8 cellular contexts compared by ENCODE assay signal in the genomic region with DNA sequence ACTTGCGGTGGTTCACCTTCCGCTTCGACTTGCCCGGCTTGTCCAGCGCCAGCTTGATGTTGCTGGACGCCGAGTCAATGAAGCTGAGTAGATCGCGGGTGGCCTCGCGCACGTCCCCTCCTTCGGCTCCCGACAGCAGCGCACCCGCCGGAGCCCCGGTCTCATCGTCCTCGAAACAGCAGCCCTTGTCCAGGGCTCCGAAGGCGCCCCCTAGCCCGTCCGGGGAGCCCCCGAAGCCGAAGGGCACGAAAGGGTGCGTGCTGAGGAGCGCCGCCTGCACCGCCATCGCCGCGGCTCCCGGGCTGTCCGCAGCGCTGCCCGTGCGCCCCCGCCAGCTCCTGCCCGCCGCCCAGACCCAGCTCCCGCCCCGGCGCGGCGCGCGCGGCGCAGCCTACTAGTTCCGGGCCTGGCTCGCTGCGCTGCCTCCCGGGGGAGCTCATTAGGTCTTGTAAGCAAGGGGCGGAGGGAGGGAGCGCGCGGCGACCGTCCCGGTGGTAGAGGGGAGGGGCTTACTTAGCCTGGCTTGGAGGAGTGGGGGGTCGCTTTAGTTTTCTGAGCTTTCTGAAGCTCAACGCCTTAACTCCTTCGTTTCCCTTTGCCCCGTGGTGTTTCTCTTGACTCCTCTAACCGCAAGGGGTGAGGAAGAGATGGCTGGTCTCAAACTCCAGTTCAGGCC. TPM values are rescaled to one million over a fixed set of nuclear protein-coding genes. Genes with fewer than 3 reads are reported as not detected.
A peak's percentile ranks its signal among the peaks of the same experiment; 100 is the strongest.
DNase-seq lines count a peak whose midpoint lies in the region; ATAC-seq, FAIRE-seq and TF ChIP-seq lines count a peak whose summit lies in the region.

A gene with protein sequence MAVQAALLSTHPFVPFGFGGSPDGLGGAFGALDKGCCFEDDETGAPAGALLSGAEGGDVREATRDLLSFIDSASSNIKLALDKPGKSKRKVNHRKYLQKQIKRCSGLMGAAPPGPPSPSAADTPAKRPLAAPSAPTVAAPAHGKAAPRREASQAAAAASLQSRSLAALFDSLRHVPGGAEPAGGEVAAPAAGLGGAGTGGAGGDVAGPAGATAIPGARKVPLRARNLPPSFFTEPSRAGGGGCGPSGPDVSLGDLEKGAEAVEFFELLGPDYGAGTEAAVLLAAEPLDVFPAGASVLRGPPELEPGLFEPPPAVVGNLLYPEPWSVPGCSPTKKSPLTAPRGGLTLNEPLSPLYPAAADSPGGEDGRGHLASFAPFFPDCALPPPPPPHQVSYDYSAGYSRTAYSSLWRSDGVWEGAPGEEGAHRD (minus strand): TSS at position 421 of the 676 bp plus-strand sequence. CDS start 135 bp downstream, at position 286.

- H3K4me3 ChIP-seq in fibroblast of mammary gland (ENCODE audit: control insufficient read depth, low read depth, low read length) (peak within 1 kb of the TSS; percentile 19), upper lobe of left lung (peak within 1 kb of the TSS in 3 of 4 donors; percentile 43 to 53 (median 52))

- TF ChIP-seq POLR2A in GM12891 (IDR thresholded peaks at IDR 0.05; ENCODE audit: low read depth, low read length) = no peak
- TF ChIP-seq POLR2A in upper lobe of left lung (IDR thresholded peaks at IDR 0.05) = no peak

- peaks cover 68 to 83% (median 79%) of the 10 kb centered on the region in 3 donors for H3K27me3 Mint-ChIP-seq in naive B cell

- 5 to 8% methylated on average over 13 to 42 of the region's 67 CpGs for WGBS in upper lobe of left lung, 2 donors

- H3K27me3 ChIP-seq in upper lobe of left lung = peaks cover 0 to 30% (median 14%) of the 10 kb centered on the region in 4 donors

- ATAC-seq in naive B cell (ENCODE audit: low read depth in 2 of 2) (peak; percentile 68 to 76), upper lobe of left lung (ENCODE audit: low FRiP score in 2 of 2) (peak in 1 of 2 donors; percentile 78)

- peak; percentile 37 for DNase-seq in GM12891 (ENCODE audit: insufficient read length, low spot score)
- peak; percentile 69 for DNase-seq in NCI-H1105 treated with DMSO at 0.1 percent for 48 hours (lab: John Stamatoyannopoulos, UW)
- peak; percentile 70 for DNase-seq in activated CD8-positive, alpha-beta memory T cell treated with anti-CD3 and anti-CD28 coated beads, Interleukin-2, amount 50 U/mL, for 48 hours
- peak; percentile 17 for DNase-seq in fibroblast of mammary gland (ENCODE audit: low read depth)
- DNase-seq in naive B cell = peak; percentile 20
- peak in 1 of 2 donors; percentile 91 for DNase-seq in upper lobe of left lung
- no peak for DNase-seq in cortex of kidney (lab: John Stamatoyannopoulos, UW)
- DNase-seq in GM13977 (ENCODE audit: low spot score) = no peak

- no peak for TF ChIP-seq EP300 in upper lobe of left lung (IDR thresholded peaks at IDR 0.05)

- peaks cover 11 to 17% (median 15%) of the 10 kb centered on the region in 3 donors for H3K4me1 Mint-ChIP-seq in naive B cell

- no peak within 1 kb of the TSS for H3K27ac Mint-ChIP-seq in naive B cell

- H3K4me3 Mint-ChIP-seq in naive B cell = peak within 1 kb of the TSS; percentile 68 to 86 (median 80)

- TF ChIP-seq CTCF in fibroblast of mammary gland (conservative IDR thresholded peaks at IDR 0.05; ENCODE audit: control insufficient read depth, insufficient read depth, low read depth, low read length) (no peak), upper lobe of left lung (IDR thresholded peaks at IDR 0.05) (no peak), GM13977 (IDR thresholded peaks at IDR 0.05; ENCODE audit: extremely low read depth, insufficient read depth, missing control alignments) (no peak)

- no peaks in the 10 kb centered on the region for H3K36me3 ChIP-seq in upper lobe of left lung

- H3K4me1 ChIP-seq in upper lobe of left lung = peaks cover 9 to 18% (median 13%) of the 10 kb centered on the region in 4 donors

- in situ Hi-C loops in GM13977 (cut with MboI; ENCODE audit: low pct_unique_long_range_greater_than_20kb, low sequenced_read_pairs, unreplicated experiment) = no loop called here

- H3K36me3 Mint-ChIP-seq in naive B cell = no peaks in the 10 kb centered on the region

- peaks cover 0 to 13% (median 2%) of the 10 kb centered on the region in 7 donors for H3K9me3 Mint-ChIP-seq in naive B cell

- no peaks in the 10 kb centered on the region for H3K9me3 ChIP-seq in upper lobe of left lung

- no peak within 1 kb of the TSS for H3K27ac ChIP-seq in upper lobe of left lung

- peak; percentile 47 for FAIRE-seq in GM12891 (lab: Jason Lieb, UNC)

TF ChIP-seq in GM12891, 5 proteins besides CTCF, POLR2A, EP300 and RAD21:
- TF ChIP-seq TAF1 (IDR thresholded peaks at IDR 0.05; ENCODE audit: low read depth, low read length) = no peak
- no peak for TF ChIP-seq POU2F2 (IDR thresholded peaks at IDR 0.05; ENCODE audit: low read depth, low read length)
- no peak for TF ChIP-seq SPI1 (IDR thresholded peaks at IDR 0.05; ENCODE audit: low read depth, low read length)
- TF ChIP-seq PAX5 (IDR thresholded peaks at IDR 0.05; ENCODE audit: insufficient read depth, low read length, severe bottlenecking) = no peak

RNA-seq across cellular contexts. Expression of the gene that starts here (rescaled TPM):
- polyA plus RNA-seq in GM12891 (2012; ENCODE audit: low read depth, missing spikeins) = not detected
- not detected for polyA plus RNA-seq in naive B cell (ENCODE audit: low read depth in 6 of 6)
- total RNA-seq in upper lobe of left lung = under 1 TPM in 1 of 6 donors, not detected in 5; 0.13 TPM

Comparison
In these comparisons a context has a peak if more than half of its experiments do, and no peak if none do; other contexts are left out.
1. Peak in DNase-seq and ATAC-seq in naive B cell; RNA of the gene not detected or under 1 TPM.
2. DNase-seq: peak in GM12891 (single experiment), NCI-H1105 treated with DMSO at 0.1 percent for 48 hours (single experiment), activated CD8-positive, alpha-beta memory T cell treated with anti-CD3 and anti-CD28 coated beads, Interleukin-2, amount 50 U/mL, for 48 hours (single experiment) and fibroblast of mammary gland (single experiment); none in cortex of kidney (single experiment) and GM13977 (single experiment).